Comparison of ENCODE assay signal across 21 cellular contexts in the genomic region with DNA sequence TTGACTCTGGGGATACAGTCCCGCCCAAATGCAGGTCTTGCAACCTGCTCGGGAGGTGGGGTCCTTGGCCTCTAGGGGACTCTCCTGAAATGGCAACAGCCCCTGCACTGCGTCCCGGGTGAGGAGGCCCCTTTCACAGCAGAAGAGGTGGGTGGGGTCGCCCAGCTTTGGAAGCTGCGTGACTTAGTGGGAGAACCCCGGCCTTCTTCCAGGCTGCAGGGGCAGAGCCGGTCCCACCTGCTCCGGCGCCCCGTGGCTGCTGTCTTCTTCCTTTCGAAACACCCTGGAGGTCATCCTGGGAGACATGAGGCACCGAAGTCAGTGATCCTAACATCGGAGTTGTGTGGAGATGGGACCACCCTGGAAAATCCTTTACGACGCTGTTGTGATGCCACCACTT.
"Had no signal": no experiment of that assay in that cellular context is flagged by ENCODE, and none has a peak within 500 bp of the region (broad histone marks: within the 10 kb centered on the region; RNA-seq: fewer than 3 reads in every experiment).

No MANE protein-coding gene starts in this region.

- H3K9ac ChIP-seq: SK-N-SH had no signal

- H3K9me3 ChIP-seq: SK-N-SH had no signal

- H3K4me2 ChIP-seq: SK-N-SH had no signal

- DNase-seq: IMR-90, Kasumi-1, KG1, MM.1S, NCI-H1092 treated with DMSO at 0.1 percent for 48 hours, NCI-H1436, NCI-H2029, NCI-H2081 treated with DMSO at 0.1 percent for 48 hours, NCI-H2171, NCI-H226, NCI-H446, NCI-H510A, NCI-H524 treated with DMSO at 0.1 percent for 48 hours, NCI-H69, NCI-H774, RPMI8226, SHP77, SK-N-SH, SW 1271, T-cell had no signal

- ATAC-seq: HepG2, T-cell had no signal
